Comparison of ENCODE assay signal across 10 cellular contexts in the genomic region with DNA sequence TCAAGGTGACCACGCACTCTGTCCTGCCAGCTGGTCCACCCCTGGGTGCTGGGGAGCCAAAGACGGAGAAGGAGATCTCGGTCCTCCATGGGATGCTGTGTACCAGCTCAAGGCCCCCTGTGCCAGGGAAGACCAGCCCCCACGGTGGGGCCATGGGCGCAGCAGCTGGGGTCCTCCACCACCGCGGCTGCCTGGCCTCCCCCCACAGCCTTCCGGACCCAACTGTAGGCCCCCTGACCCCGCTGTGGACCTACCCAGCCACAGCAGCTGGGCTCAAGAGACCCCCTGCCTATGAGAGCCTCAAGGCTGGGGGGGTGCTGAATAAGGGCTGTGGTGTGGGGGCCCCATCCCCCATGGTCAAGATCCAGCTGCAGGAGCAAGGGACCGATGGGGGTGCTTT. TPM values are rescaled to one million over a fixed set of nuclear protein-coding genes. Genes with fewer than 3 reads are reported as not detected.
DNase-seq lines count a peak whose midpoint lies in the region; ATAC-seq and TF ChIP-seq lines count a peak whose summit lies in the region.
"Had no signal": no experiment of that assay in that cellular context is flagged by ENCODE, and none has a peak within 500 bp of the region (broad histone marks: within the 10 kb centered on the region; RNA-seq: fewer than 3 reads in every experiment).

No MANE protein-coding gene starts in this region.

- no peak for ATAC-seq in activated T-cell treated with anti-CD3 and anti-CD28 coated beads, Interleukin-2, amount 50 U/mL, for 72 hours (replicated peaks in 1 of 2)

- peak overlapping the region; percentile 96 for H2BK15ac ChIP-seq in neuronal stem cell (ENCODE audit: low read length)

- no peak overlapping the region for H4K8ac ChIP-seq in neuronal stem cell (ENCODE audit: low read depth, low read length)

- H3K14ac ChIP-seq in neuronal stem cell (ENCODE audit: low read length): no peak overlapping the region

- H3K79me1 ChIP-seq in neuronal stem cell (ENCODE audit: low read depth, low read length): peaks cover 9% of the 10 kb centered on the region

- intact Hi-C loops in dendritic cell treated with granulocyte-macrophage colony-stimulating factor and Interleukin-4, amounts not matched to agents 40 ng/mL and 50 ng/mL, for 4 days (cut with micrococcal nuclease): no loop called here

- H2AK5ac ChIP-seq in neuronal stem cell (ENCODE audit: low read depth, low read length): peak overlapping the region; percentile 65

- peak overlapping the region in 2 of 11 experiments; percentile 33 to 38; a peak in 2 of 22 replicates for H3K27ac ChIP-seq in BLaER1 treated with 17β-estradiol and CSF1 and Interleukin-3, amounts not matched to agents 10 nM and 100 nM
- H3K27ac ChIP-seq in neuronal stem cell (replicated peaks; ENCODE audit: low read length): peak overlapping the region; percentile 4
- H3K27ac ChIP-seq: PC-9 had no signal

- H3K23ac ChIP-seq in neuronal stem cell (ENCODE audit: low read depth, low read length, poor library complexity): no peak overlapping the region

- no CpG with 5 or more reads among the region's 10 CpGs for WGBS in neuronal stem cell (ENCODE audit: extremely low coverage in 2 of 2, insufficient read length in 2 of 2, insufficient replicate concordance in 1 of 2), 2 donors

- peak overlapping the region; percentile 98 for H3K4ac ChIP-seq in neuronal stem cell (ENCODE audit: low read length)

- peak overlapping the region; percentile 96 for H3K18ac ChIP-seq in neuronal stem cell (ENCODE audit: low read length)

- no peak overlapping the region for H3K4me3 ChIP-seq in BLaER1 treated with 17β-estradiol and CSF1 and Interleukin-3, amounts not matched to agents 10 nM and 100 nM
- no peak overlapping the region for H3K4me3 ChIP-seq in neuronal stem cell (ENCODE audit: low read length in 2 of 2)
- H3K4me3 ChIP-seq: PC-9 had no signal

- peak overlapping the region in 8 of 11 experiments; percentile 10 to 46 (median 28); a peak in 5 of 22 replicates for H3K4me2 ChIP-seq in BLaER1 treated with 17β-estradiol and CSF1 and Interleukin-3, amounts not matched to agents 10 nM and 100 nM
- H3K4me2 ChIP-seq in neuronal stem cell (ENCODE audit: insufficient read depth, low read length, poor library complexity, severe bottlenecking): no peak overlapping the region
- H3K4me2 ChIP-seq: PC-9 had no signal

- H2BK12ac ChIP-seq in neuronal stem cell (ENCODE audit: low read length): peak overlapping the region; percentile 96

- peaks cover 62% of the 10 kb centered on the region for H3K27me3 Mint-ChIP-seq in dendritic cell treated with granulocyte-macrophage colony-stimulating factor and Interleukin-4, amounts not matched to agents 40 ng/mL and 50 ng/mL, for 4 days
- H3K27me3 Mint-ChIP-seq in activated T-cell treated with anti-CD3 and anti-CD28 coated beads, Interleukin-2, amount 50 U/mL, for 72 hours (ENCODE audit: low read depth): no peaks in the 10 kb centered on the region

- H3K4me3 Mint-ChIP-seq in dendritic cell treated with granulocyte-macrophage colony-stimulating factor and Interleukin-4, amounts not matched to agents 40 ng/mL and 50 ng/mL, for 4 days: no peak overlapping the region
- no peak overlapping the region for H3K4me3 Mint-ChIP-seq in activated T-cell treated with anti-CD3 and anti-CD28 coated beads, Interleukin-2, amount 50 U/mL, for 72 hours
- H3K4me3 Mint-ChIP-seq: CD8-positive, alpha-beta memory T cell had no signal

- peak overlapping the region; percentile 79 for H2BK5ac ChIP-seq in neuronal stem cell (ENCODE audit: low read length)

- H3K36me3 ChIP-seq in BLaER1 treated with 17β-estradiol and CSF1 and Interleukin-3, amounts not matched to agents 10 nM and 100 nM: no peaks in the 10 kb centered on the region
- H3K36me3 ChIP-seq in neuronal stem cell (replicated peaks in 1 of 2; ENCODE audit: control insufficient read depth in 2 of 2, insufficient read depth in 2 of 2, low read length in 2 of 2): peaks cover 0 to 8% of the 10 kb centered on the region in 2 donors

- H3K9me3 Mint-ChIP-seq in dendritic cell treated with granulocyte-macrophage colony-stimulating factor and Interleukin-4, amounts not matched to agents 40 ng/mL and 50 ng/mL, for 4 days: no peaks in the 10 kb centered on the region
- no peaks in the 10 kb centered on the region for H3K9me3 Mint-ChIP-seq in activated T-cell treated with anti-CD3 and anti-CD28 coated beads, Interleukin-2, amount 50 U/mL, for 72 hours
- H3K9me3 Mint-ChIP-seq: CD8-positive, alpha-beta memory T cell had no signal

- H2BK120ac ChIP-seq in neuronal stem cell (ENCODE audit: low read depth, low read length): peak overlapping the region; percentile 56

- H3K27ac Mint-ChIP-seq in dendritic cell treated with granulocyte-macrophage colony-stimulating factor and Interleukin-4, amounts not matched to agents 40 ng/mL and 50 ng/mL, for 4 days: peak overlapping the region; percentile 37
- H3K27ac Mint-ChIP-seq in activated T-cell treated with anti-CD3 and anti-CD28 coated beads, Interleukin-2, amount 50 U/mL, for 72 hours: no peak overlapping the region
- H3K27ac Mint-ChIP-seq: CD8-positive, alpha-beta memory T cell had no signal

- no peak overlapping the region for H4K91ac ChIP-seq in neuronal stem cell (ENCODE audit: low read depth, low read length, poor library complexity)

- H4K20me1 ChIP-seq in BLaER1 treated with 17β-estradiol and CSF1 and Interleukin-3, amounts not matched to agents 10 nM and 100 nM: peaks cover 0 to 6% (median 0%) of the 10 kb centered on the region in 11 experiments; a peak in 1 of 22 replicates

- no peak overlapping the region for H3K9ac ChIP-seq in BLaER1 treated with 17β-estradiol and CSF1 and Interleukin-3, amounts not matched to agents 10 nM and 100 nM
- H3K9ac ChIP-seq in neuronal stem cell (ENCODE audit: low read depth, low read length, poor library complexity): no peak overlapping the region

- DNase-seq in GM20000 (ENCODE audit: low spot score) (peak; percentile 15), neuronal stem cell (ENCODE audit: low spot score) (no peak)
- DNase-seq in activated naive CD4-positive, alpha-beta T cell treated with anti-CD3 and anti-CD28 coated beads, Interleukin-2, amount 50 U/mL, for 16 hours: no peak
- DNase-seq in activated naive CD4-positive, alpha-beta T cell treated with Interleukin-2 at 50 U/mL for 16 hours: no peak
- DNase-seq in activated T-cell treated with anti-CD3 and anti-CD28 coated beads, Interleukin-2, amount 50 U/mL, for 72 hours: no peak

- H3K4me1 ChIP-seq in BLaER1 treated with 17β-estradiol and CSF1 and Interleukin-3, amounts not matched to agents 10 nM and 100 nM: peaks cover 20 to 64% (median 50%) of the 10 kb centered on the region in 10 experiments; a peak in 19 of 20 replicates
- peaks cover 42 to 45% of the 10 kb centered on the region in 2 donors for H3K4me1 ChIP-seq in neuronal stem cell (ENCODE audit: control insufficient read depth in 2 of 2, insufficient read depth in 1 of 2, low read depth in 1 of 2, low read length in 2 of 2)

- H2AFZ ChIP-seq in neuronal stem cell (ENCODE audit: low read length): no peak overlapping the region
- H2AFZ ChIP-seq: PC-9 had no signal

- no peaks in the 10 kb centered on the region for H3K36me3 Mint-ChIP-seq in dendritic cell treated with granulocyte-macrophage colony-stimulating factor and Interleukin-4, amounts not matched to agents 40 ng/mL and 50 ng/mL, for 4 days (ENCODE audit: low read depth)
- H3K36me3 Mint-ChIP-seq in activated T-cell treated with anti-CD3 and anti-CD28 coated beads, Interleukin-2, amount 50 U/mL, for 72 hours (ENCODE audit: insufficient read depth in 2 of 2): no peaks in the 10 kb centered on the region
- H3K36me3 Mint-ChIP-seq: CD8-positive, alpha-beta memory T cell had no signal

- no peak for TF ChIP-seq CTCF in GM20000 (IDR thresholded peaks at IDR 0.05; ENCODE audit: extremely low read depth, missing control alignments)

- H3K9me3 ChIP-seq in BLaER1 treated with 17β-estradiol and CSF1 and Interleukin-3, amounts not matched to agents 10 nM and 100 nM (replicated peaks in 1 of 11): no peaks in the 10 kb centered on the region
- H3K9me3 ChIP-seq in neuronal stem cell (replicated peaks in 1 of 2; ENCODE audit: control insufficient read depth in 2 of 2, insufficient read depth in 1 of 2, low read depth in 1 of 2, low read length in 2 of 2): no peaks in the 10 kb centered on the region

- peaks cover 26% of the 10 kb centered on the region for H3K4me1 Mint-ChIP-seq in dendritic cell treated with granulocyte-macrophage colony-stimulating factor and Interleukin-4, amounts not matched to agents 40 ng/mL and 50 ng/mL, for 4 days (ENCODE audit: low read depth)
- H3K4me1 Mint-ChIP-seq in activated T-cell treated with anti-CD3 and anti-CD28 coated beads, Interleukin-2, amount 50 U/mL, for 72 hours (ENCODE audit: low read depth): peaks cover 5% of the 10 kb centered on the region

- H3K27me3 ChIP-seq in BLaER1 treated with 17β-estradiol and CSF1 and Interleukin-3, amounts not matched to agents 10 nM and 100 nM: peaks cover 0 to 20% (median 9%) of the 10 kb centered on the region in 11 experiments; a peak in 13 of 22 replicates
- no peaks in the 10 kb centered on the region for H3K27me3 ChIP-seq in neuronal stem cell (ENCODE audit: control insufficient read depth in 3 of 3, insufficient read depth in 3 of 3, low read depth in 1 of 3, low read length in 3 of 3)

RNA-seq across cellular contexts. Expression of gene NYAP1, which starts 5.4 kb away (rescaled TPM):
- polyA plus RNA-seq in neuronal stem cell (2013, experiment 1 of 2): 4.4 TPM
- polyA plus RNA-seq in neuronal stem cell (2013, experiment 2 of 2): 4.5 TPM
- total RNA-seq in activated T-cell treated with anti-CD3 and anti-CD28 coated beads, Interleukin-2, amount 50 U/mL, for 72 hours: under 1 TPM; 0.67 to 0.72 TPM
- polyA plus RNA-seq: CD8-positive, alpha-beta memory T cell had no signal

RNA-seq across cellular contexts. Expression of gene TSC22D4, which starts 10.1 kb away (rescaled TPM):
- polyA plus RNA-seq in neuronal stem cell (2013, experiment 1 of 2): 17.3 TPM
- 16.1 TPM for polyA plus RNA-seq in neuronal stem cell (2013, experiment 2 of 2)
- 100 to 1,000 TPM in 1 of 2 donors, 10 to 100 TPM in 1; 94.9 to 113 TPM for total RNA-seq in activated T-cell treated with anti-CD3 and anti-CD28 coated beads, Interleukin-2, amount 50 U/mL, for 72 hours

RNA-seq across cellular contexts. Expression of gene SPACDR, which starts 25.1 kb away (rescaled TPM):
- polyA plus RNA-seq in neuronal stem cell (2013, experiment 1 of 2): 1.6 TPM
- 1.2 TPM for polyA plus RNA-seq in neuronal stem cell (2013, experiment 2 of 2)
- total RNA-seq in activated T-cell treated with anti-CD3 and anti-CD28 coated beads, Interleukin-2, amount 50 U/mL, for 72 hours: 1 to 10 TPM; 5.4 to 5.6 TPM
- total RNA-seq: Daoy had no signal

RNA-seq across cellular contexts. Expression of gene AGFG2, which starts 49.9 kb away (rescaled TPM):
- polyA plus RNA-seq in neuronal stem cell (2013, experiment 1 of 2): 3.2 TPM
- 4.6 TPM for polyA plus RNA-seq in neuronal stem cell (2013, experiment 2 of 2)
- 10 to 100 TPM; 35.5 to 53.7 TPM for total RNA-seq in activated T-cell treated with anti-CD3 and anti-CD28 coated beads, Interleukin-2, amount 50 U/mL, for 72 hours

RNA-seq across cellular contexts. Expression of gene PPP1R35, which starts 52.8 kb away (rescaled TPM):
- 72.3 TPM for polyA plus RNA-seq in neuronal stem cell (2013, experiment 1 of 2)
- polyA plus RNA-seq in neuronal stem cell (2013, experiment 2 of 2): 69.0 TPM
- 10 to 100 TPM; 59.0 to 68.8 TPM for total RNA-seq in activated T-cell treated with anti-CD3 and anti-CD28 coated beads, Interleukin-2, amount 50 U/mL, for 72 hours
